8 cellular contexts compared by ENCODE assay signal in the genomic region with DNA sequence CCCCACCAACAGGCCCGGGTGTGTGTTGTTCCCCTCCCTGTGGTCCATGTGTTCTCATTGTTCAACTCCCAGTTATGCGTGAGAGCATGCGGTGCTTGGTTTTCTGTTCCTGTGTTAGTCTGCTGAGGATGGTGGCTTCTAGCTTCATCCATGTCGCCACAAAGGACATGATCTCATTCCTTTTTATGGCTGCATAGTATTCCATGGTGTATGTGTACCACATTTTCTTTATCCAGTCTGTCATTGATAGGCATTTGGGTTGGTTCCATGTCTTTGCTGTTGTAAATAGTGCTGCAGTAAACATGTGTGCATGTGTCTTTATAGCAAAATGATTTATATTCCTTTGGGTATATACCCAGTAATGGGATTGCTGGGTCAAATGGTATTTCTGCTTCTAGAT. TPM values are rescaled to one million over a fixed set of nuclear protein-coding genes. Genes with fewer than 3 reads are reported as not detected.
DNase-seq lines count a peak whose midpoint lies in the region; ATAC-seq, FAIRE-seq and TF ChIP-seq lines count a peak whose summit lies in the region.
"Not testable (repeated sequence)": the region's sequence is repeated elsewhere in the genome, so short reads cannot be mapped to it uniquely, and the experiment has no call there.

No MANE protein-coding gene starts in this region.

- peaks cover 0 to 13% of the 10 kb centered on the region in 2 experiments; a peak in 2 of 3 replicates for H3K36me3 ChIP-seq in HEK293 (ENCODE audit: control insufficient read depth in 2 of 2, insufficient read depth in 1 of 2, low read length in 2 of 2)
- not testable (repeated sequence) for H3K36me3 ChIP-seq in astrocyte (ENCODE audit: insufficient read depth, low read length); naive thymus-derived CD4-positive, alpha-beta T cell (ENCODE audit: control insufficient read depth in 2 of 3, insufficient read depth in 3 of 3, low read length in 3 of 3)

- peaks cover 99% of the 10 kb centered on the region for H3K79me2 ChIP-seq in astrocyte (ENCODE audit: insufficient read depth, low read length)

- intact Hi-C loops in CD4-positive, alpha-beta T cell (cut with DNase I, micrococcal nuclease); naive thymus-derived CD4-positive, alpha-beta T cell (cut with micrococcal nuclease): not testable (repeated sequence)

- CTCF ChIA-PET in CD4-positive, alpha-beta T cell (lab: Charles Lee), result interaction anchor here (1.4 kb wide), 1 partner anchor 68 kb away, joined by 3 read pairs; no protein-coding TSS in a partner anchor
- CTCF ChIA-PET in HEK293 (lab: Yijun Ruan, JAX), result interaction anchor here (1.5 kb wide), 1 partner anchor 26 kb away, joined by 4 read pairs; no protein-coding TSS in a partner anchor
- CTCF ChIA-PET in T-cell (lab: Charles Lee), result not testable (repeated sequence)
- CTCF ChIA-PET in activated CD4-positive, alpha-beta memory T cell treated with anti-CD3 and anti-CD28 coated beads, Interleukin-2, amount 10 ng/mL, durations not matched to agents 7 days and 5 days (lab: Charles Lee), result interaction anchor here (0.6 kb wide), 1 partner anchor 12 kb away, joined by 3 read pairs; no protein-coding TSS in a partner anchor
- CTCF ChIA-PET in naive thymus-derived CD4-positive, alpha-beta T cell (lab: Charles Lee), result interaction anchor here (0.9 kb wide), 1 partner anchor 19 kb away, joined by 4 read pairs; no protein-coding TSS in a partner anchor

- H3K4me3 Mint-ChIP-seq in CD4-positive, alpha-beta T cell; activated CD4-positive, alpha-beta memory T cell treated with anti-CD3 and anti-CD28 coated beads, Interleukin-2, amount 10 ng/mL, durations not matched to agents 7 days and 5 days; astrocyte (ENCODE audit: unreplicated experiment); effector memory CD8-positive, alpha-beta T cell; stimulated activated naive CD8-positive, alpha-beta T cell treated with anti-CD3 and anti-CD28 coated beads, Interleukin-15, Interleukin-2, amounts not matched to agents 100 ng/mL and 50 ng/mL, for 24 hours: not testable (repeated sequence)
- peak overlapping the region in 1 of 3 donors; percentile 12 for H3K4me3 Mint-ChIP-seq in T-cell
- peak overlapping the region in 3 of 10 donors; percentile 41 to 62 (median 44) for H3K4me3 Mint-ChIP-seq in naive thymus-derived CD4-positive, alpha-beta T cell

- not testable (repeated sequence) for H3K27me3 Mint-ChIP-seq in CD4-positive, alpha-beta T cell; T-cell; activated CD4-positive, alpha-beta memory T cell treated with anti-CD3 and anti-CD28 coated beads, Interleukin-2, amount 10 ng/mL, durations not matched to agents 7 days and 5 days; astrocyte (ENCODE audit: low read depth, unreplicated experiment); effector memory CD8-positive, alpha-beta T cell; naive thymus-derived CD4-positive, alpha-beta T cell; stimulated activated naive CD8-positive, alpha-beta T cell treated with anti-CD3 and anti-CD28 coated beads, Interleukin-15, Interleukin-2, amounts not matched to agents 100 ng/mL and 50 ng/mL, for 24 hours

- not testable (repeated sequence) for DNase-seq in CD4-positive, alpha-beta T cell; T-cell; activated CD4-positive, alpha-beta memory T cell treated with anti-CD3 and anti-CD28 coated beads, Interleukin-2, amount 10 ng/mL, durations not matched to agents 7 days and 5 days; astrocyte (ENCODE audit: low read depth); effector memory CD8-positive, alpha-beta T cell; naive thymus-derived CD4-positive, alpha-beta T cell

- H3K9me3 Mint-ChIP-seq in CD4-positive, alpha-beta T cell; T-cell; activated CD4-positive, alpha-beta memory T cell treated with anti-CD3 and anti-CD28 coated beads, Interleukin-2, amount 10 ng/mL, durations not matched to agents 7 days and 5 days; astrocyte (ENCODE audit: unreplicated experiment); effector memory CD8-positive, alpha-beta T cell; naive thymus-derived CD4-positive, alpha-beta T cell; stimulated activated naive CD8-positive, alpha-beta T cell treated with anti-CD3 and anti-CD28 coated beads, Interleukin-15, Interleukin-2, amounts not matched to agents 100 ng/mL and 50 ng/mL, for 24 hours: not testable (repeated sequence)

- H4K20me1 ChIP-seq in astrocyte (ENCODE audit: insufficient read depth, low read length), result peaks cover 95% of the 10 kb centered on the region

- H3K27me3 ChIP-seq in CD4-positive, alpha-beta T cell (ENCODE audit: control insufficient read depth, insufficient read depth, low read length); astrocyte (ENCODE audit: insufficient read depth, low read length); naive thymus-derived CD4-positive, alpha-beta T cell (ENCODE audit: control insufficient read depth in 2 of 2, insufficient read depth in 2 of 2, low read length in 2 of 2): not testable (repeated sequence)

- H3K27ac ChIP-seq in CD4-positive, alpha-beta T cell (ENCODE audit: low read depth, low read length); HEK293 (ENCODE audit: extremely low read depth, low read depth, low read length); astrocyte (ENCODE audit: low read depth, low read length); naive thymus-derived CD4-positive, alpha-beta T cell (ENCODE audit: low read depth, low read length): not testable (repeated sequence)

- not testable (repeated sequence) for H3K4me1 ChIP-seq in HEK293 (ENCODE audit: control insufficient read depth, insufficient read depth, low read length); astrocyte (ENCODE audit: insufficient read depth, low read length); naive thymus-derived CD4-positive, alpha-beta T cell (ENCODE audit: control insufficient read depth in 2 of 2, insufficient read depth in 2 of 2, low read length in 2 of 2)

- H3K4me3 ChIP-seq in HEK293 (ENCODE audit: low read depth, low read length); astrocyte (ENCODE audit: insufficient read depth, low read depth, low read length); naive thymus-derived CD4-positive, alpha-beta T cell (ENCODE audit: low read length): not testable (repeated sequence)

- H3K4me2 ChIP-seq in astrocyte (ENCODE audit: low read length), result not testable (repeated sequence)

- peaks cover 58% of the 10 kb centered on the region for H3K4me1 Mint-ChIP-seq in CD4-positive, alpha-beta T cell (ENCODE audit: low read depth)
- H3K4me1 Mint-ChIP-seq in T-cell, result peaks cover 58 to 64% (median 64%) of the 10 kb centered on the region in 3 donors
- peaks cover 28% of the 10 kb centered on the region for H3K4me1 Mint-ChIP-seq in activated CD4-positive, alpha-beta memory T cell treated with anti-CD3 and anti-CD28 coated beads, Interleukin-2, amount 10 ng/mL, durations not matched to agents 7 days and 5 days
- peaks cover 10% of the 10 kb centered on the region for H3K4me1 Mint-ChIP-seq in astrocyte (ENCODE audit: low read depth, unreplicated experiment)
- H3K4me1 Mint-ChIP-seq in effector memory CD8-positive, alpha-beta T cell (ENCODE audit: low read depth in 2 of 2), result peaks cover 40 to 56% of the 10 kb centered on the region in 2 donors
- peaks cover 29 to 81% (median 58%) of the 10 kb centered on the region in 7 donors for H3K4me1 Mint-ChIP-seq in naive thymus-derived CD4-positive, alpha-beta T cell
- peaks cover 40% of the 10 kb centered on the region for H3K4me1 Mint-ChIP-seq in stimulated activated naive CD8-positive, alpha-beta T cell treated with anti-CD3 and anti-CD28 coated beads, Interleukin-15, Interleukin-2, amounts not matched to agents 100 ng/mL and 50 ng/mL, for 24 hours (ENCODE audit: low read depth)

- not testable (repeated sequence) for H3K9me3 ChIP-seq in CD4-positive, alpha-beta T cell (ENCODE audit: control insufficient read depth, low read length); HEK293 (ENCODE audit: control insufficient read depth, insufficient read depth, low read depth, low read length); astrocyte (ENCODE audit: insufficient read depth, low read depth, low read length); naive thymus-derived CD4-positive, alpha-beta T cell (ENCODE audit: control insufficient read depth in 2 of 3, low read length in 3 of 3)

- peak overlapping the region; percentile 70 for H3K27ac Mint-ChIP-seq in CD4-positive, alpha-beta T cell
- peak overlapping the region; percentile 8 to 82 for H3K27ac Mint-ChIP-seq in T-cell
- peak overlapping the region; percentile 35 for H3K27ac Mint-ChIP-seq in activated CD4-positive, alpha-beta memory T cell treated with anti-CD3 and anti-CD28 coated beads, Interleukin-2, amount 10 ng/mL, durations not matched to agents 7 days and 5 days
- peak overlapping the region; percentile 28 for H3K27ac Mint-ChIP-seq in astrocyte (ENCODE audit: unreplicated experiment)
- H3K27ac Mint-ChIP-seq in effector memory CD8-positive, alpha-beta T cell, result peak overlapping the region; percentile 44 to 75
- peak overlapping the region in 8 of 9 donors; percentile 10 to 81 (median 60) for H3K27ac Mint-ChIP-seq in naive thymus-derived CD4-positive, alpha-beta T cell
- peak overlapping the region; percentile 56 for H3K27ac Mint-ChIP-seq in stimulated activated naive CD8-positive, alpha-beta T cell treated with anti-CD3 and anti-CD28 coated beads, Interleukin-15, Interleukin-2, amounts not matched to agents 100 ng/mL and 50 ng/mL, for 24 hours

- not testable (repeated sequence) for TF ChIP-seq CTCF in CD4-positive, alpha-beta T cell (IDR thresholded peaks at IDR 0.05); HEK293 (tag by site-specific recombination; IDR thresholded peaks at IDR 0.05); astrocyte (IDR thresholded peaks at IDR 0.05; ENCODE audit: insufficient read depth, low read depth, low read length)

- not testable (repeated sequence) for H3K9ac ChIP-seq in astrocyte (ENCODE audit: low read length)

- H3K36me3 Mint-ChIP-seq in CD4-positive, alpha-beta T cell (ENCODE audit: low read depth), result peaks cover 36% of the 10 kb centered on the region
- H3K36me3 Mint-ChIP-seq in T-cell (peaks cover 21% of the 10 kb centered on the region), astrocyte (ENCODE audit: low read depth, unreplicated experiment) (peaks cover 14% of the 10 kb centered on the region)
- peaks cover 38% of the 10 kb centered on the region for H3K36me3 Mint-ChIP-seq in activated CD4-positive, alpha-beta memory T cell treated with anti-CD3 and anti-CD28 coated beads, Interleukin-2, amount 10 ng/mL, durations not matched to agents 7 days and 5 days (ENCODE audit: low read depth)
- H3K36me3 Mint-ChIP-seq in effector memory CD8-positive, alpha-beta T cell (ENCODE audit: insufficient read depth), result peaks cover 26% of the 10 kb centered on the region
- H3K36me3 Mint-ChIP-seq in naive thymus-derived CD4-positive, alpha-beta T cell, result peaks cover 0 to 19% (median 13%) of the 10 kb centered on the region in 5 donors
- peaks cover 44% of the 10 kb centered on the region for H3K36me3 Mint-ChIP-seq in stimulated activated naive CD8-positive, alpha-beta T cell treated with anti-CD3 and anti-CD28 coated beads, Interleukin-15, Interleukin-2, amounts not matched to agents 100 ng/mL and 50 ng/mL, for 24 hours (ENCODE audit: low read depth)

- POLR2A ChIA-PET in CD4-positive, alpha-beta T cell (lab: Charles Lee); HEK293 (lab: Yijun Ruan, JAX); T-cell (lab: Charles Lee): not testable (repeated sequence)
- POLR2A ChIA-PET in activated CD4-positive, alpha-beta memory T cell treated with anti-CD3 and anti-CD28 coated beads, Interleukin-2, amount 10 ng/mL, durations not matched to agents 7 days and 5 days (lab: Charles Lee), result interaction anchor here (0.9 kb wide), 1 partner anchor 13 kb away, joined by 3 read pairs; no protein-coding TSS in a partner anchor
- POLR2A ChIA-PET in naive thymus-derived CD4-positive, alpha-beta T cell (lab: Charles Lee), result interaction anchor here (0.7 kb wide), 1 partner anchor 149 kb away, joined by 5 read pairs; a partner anchor contains a TSS

- H2AFZ ChIP-seq in astrocyte (ENCODE audit: low read depth, low read length), result not testable (repeated sequence)

- ATAC-seq in CD4-positive, alpha-beta T cell (ENCODE audit: poor library complexity); T-cell (replicated peaks in 1 of 4); effector memory CD8-positive, alpha-beta T cell (replicated peaks); naive thymus-derived CD4-positive, alpha-beta T cell: not testable (repeated sequence)

- not testable (repeated sequence) for FAIRE-seq in astrocyte (lab: Jason Lieb, UNC)

RNA-seq across cellular contexts. Expression of a gene that starts 51.2 kb away (rescaled TPM):
- total RNA-seq in CD4-positive, alpha-beta T cell, result 10 to 100 TPM; 34.4 to 34.8 TPM
- total RNA-seq in T-cell (10 to 100 TPM; 40.0 to 73.3 (median 67.2) TPM), astrocyte (48.0 and 53.6 TPM in 2 replicates)
- total RNA-seq in activated CD4-positive, alpha-beta memory T cell treated with anti-CD3 and anti-CD28 coated beads, Interleukin-2, amount 10 ng/mL, durations not matched to agents 7 days and 5 days, result 10 to 100 TPM; 36.4 to 37.9 TPM
- 10 to 100 TPM; 34.6 to 71.1 (median 48.8) TPM for total RNA-seq in naive thymus-derived CD4-positive, alpha-beta T cell
- 10 to 100 TPM in 1 of 2 donors, 1 to 10 TPM in 1; 4.9 to 15.3 TPM for polyA plus RNA-seq in naive thymus-derived CD4-positive, alpha-beta T cell
